ENCODE assay signal across 34 cellular contexts in genomic region chr11:27555264-27555663, GRCh38.
"Had no signal": no experiment of that assay in that cellular context is flagged by ENCODE, and none has a peak within 500 bp of the region (broad histone marks: within the 10 kb centered on the region; RNA-seq: fewer than 3 reads in every experiment).

No MANE protein-coding gene starts in this region.

- H3K9me3 ChIP-seq: MG63 had no signal

- H3K4me3 ChIP-seq: MG63 had no signal

- H3K27me3 ChIP-seq: MG63 had no signal

- H3K36me3 ChIP-seq: MG63 had no signal

- DNase-seq: Karpas-422, Kasumi-1, MG63, MM.1S, MV-4-11, NCI-H1048, NCI-H1092, NCI-H1092 treated with DMSO at 0.1 percent for 48 hours, NCI-H1105, NCI-H1105 treated with DMSO at 0.1 percent for 48 hours, NCI-H1417, NCI-H1417 treated with DMSO at 0.1 percent for 48 hours, NCI-H1436, NCI-H1436 treated with DMSO at 0.1 percent for 48 hours, NCI-H146, NCI-H1694, NCI-H1694 treated with DMSO at 0.1 percent for 48 hours, NCI-H187, NCI-H187 treated with DMSO at 0.1 percent for 48 hours, NCI-H1930, NCI-H2029, NCI-H2029 treated with DMSO at 0.1 percent for 48 hours, NCI-H2081, NCI-H2081 treated with DMSO at 0.1 percent for 48 hours, NCI-H2107, NCI-H2171, NCI-H2171 treated with DMSO at 0.1 percent for 48 hours, NCI-H2227 treated with DMSO at 0.1 percent for 48 hours, NCI-H226, NCI-H345, NCI-H446, NCI-H446 treated with DMSO at 0.1 percent for 48 hours, NCI-H510A, NCI-H510A treated with DMSO at 0.1 percent for 48 hours had no signal
